In the genomic region with DNA sequence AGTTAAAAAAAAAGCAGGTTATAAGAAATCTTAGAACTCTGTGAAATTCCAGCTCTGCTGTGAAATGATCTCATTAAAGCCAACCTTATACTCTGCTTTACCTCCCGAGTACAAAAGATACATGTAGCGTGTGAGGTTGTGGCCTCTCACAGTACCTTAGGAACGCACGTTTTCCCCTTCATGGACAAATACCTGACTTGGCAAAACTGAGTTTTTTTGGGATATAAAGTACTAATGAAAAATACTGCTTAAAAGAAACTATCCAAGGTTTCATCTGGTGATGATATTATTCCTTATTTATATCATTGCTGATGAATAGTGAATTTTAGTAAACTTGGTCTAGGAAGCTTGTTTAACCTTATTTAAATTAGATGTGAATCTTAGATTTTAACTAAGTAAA, we compare ENCODE assay signal across 26 cellular contexts.
"Had no signal": no experiment of that assay in that cellular context is flagged by ENCODE, and none has a peak within 500 bp of the region (broad histone marks: within the 10 kb centered on the region; RNA-seq: fewer than 3 reads in every experiment).

No MANE protein-coding gene starts in this region.

- H3K9me3 Mint-ChIP-seq: dendritic cell treated with granulocyte-macrophage colony-stimulating factor and Interleukin-4, amounts not matched to agents 40 ng/mL and 50 ng/mL, for 4 days; effector memory CD8-positive, alpha-beta T cell; mesothelial cell of epicardium; naive B cell; naive thymus-derived CD8-positive, alpha-beta T cell had no signal

- DNase-seq: cortex of kidney; effector CD8-positive, alpha-beta T cell; effector memory CD8-positive, alpha-beta T cell; endodermal cell; erythroblast; esophagus squamous epithelium; foreskin fibroblast; foreskin melanocyte; gastrocnemius medialis; glutamatergic neuron; head of caudate nucleus; heart right ventricle; hippocampal formation; left cardiac atrium; left lung; left ventricle myocardium superior; lower lobe of right lung; mesenchymal stem cell; mucosa of descending colon; naive B cell; naive thymus-derived CD8-positive, alpha-beta T cell had no signal

- H3K36me3 ChIP-seq: esophagus squamous epithelium, gastrocnemius medialis, heart right ventricle, left lung, lower lobe of right lung had no signal

- H3K4me3 ChIP-seq: esophagus squamous epithelium, gastrocnemius medialis, heart right ventricle, left lung, lower lobe of right lung, mucosa of descending colon had no signal

- H3K27me3 ChIP-seq: esophagus squamous epithelium, gastrocnemius medialis, heart right ventricle, left lung had no signal

- H3K4me3 Mint-ChIP-seq: dendritic cell treated with granulocyte-macrophage colony-stimulating factor and Interleukin-4, amounts not matched to agents 40 ng/mL and 50 ng/mL, for 4 days; effector memory CD8-positive, alpha-beta T cell; endodermal cell; mesothelial cell of epicardium; naive B cell; naive thymus-derived CD8-positive, alpha-beta T cell had no signal

- FAIRE-seq: endometrium, islet of Langerhans had no signal

- H3K27me3 Mint-ChIP-seq: dendritic cell treated with granulocyte-macrophage colony-stimulating factor and Interleukin-4, amounts not matched to agents 40 ng/mL and 50 ng/mL, for 4 days; effector memory CD8-positive, alpha-beta T cell had no signal

- H3K9me3 ChIP-seq: esophagus squamous epithelium, gastrocnemius medialis, left lung, lower lobe of right lung, mucosa of descending colon had no signal

- H3K27ac Mint-ChIP-seq: dendritic cell treated with granulocyte-macrophage colony-stimulating factor and Interleukin-4, amounts not matched to agents 40 ng/mL and 50 ng/mL, for 4 days; effector memory CD8-positive, alpha-beta T cell; endodermal cell; naive B cell; naive thymus-derived CD8-positive, alpha-beta T cell had no signal

- ATAC-seq: effector memory CD8-positive, alpha-beta T cell; gastrocnemius medialis; heart right ventricle; left cardiac atrium; left lung; left ventricle myocardium superior; lower lobe of right lung; mucosa of descending colon; naive thymus-derived CD8-positive, alpha-beta T cell had no signal

- H3K36me3 Mint-ChIP-seq: mesothelial cell of epicardium; naive B cell; naive thymus-derived CD8-positive, alpha-beta T cell had no signal

- H3K27ac ChIP-seq: epithelial cell of prostate, esophagus squamous epithelium, gastrocnemius medialis, heart right ventricle, left lung, lower lobe of right lung had no signal

- H3K4me1 Mint-ChIP-seq: naive B cell had no signal
